Comparison of ENCODE assay signal across 9 cellular contexts in the genomic region with DNA sequence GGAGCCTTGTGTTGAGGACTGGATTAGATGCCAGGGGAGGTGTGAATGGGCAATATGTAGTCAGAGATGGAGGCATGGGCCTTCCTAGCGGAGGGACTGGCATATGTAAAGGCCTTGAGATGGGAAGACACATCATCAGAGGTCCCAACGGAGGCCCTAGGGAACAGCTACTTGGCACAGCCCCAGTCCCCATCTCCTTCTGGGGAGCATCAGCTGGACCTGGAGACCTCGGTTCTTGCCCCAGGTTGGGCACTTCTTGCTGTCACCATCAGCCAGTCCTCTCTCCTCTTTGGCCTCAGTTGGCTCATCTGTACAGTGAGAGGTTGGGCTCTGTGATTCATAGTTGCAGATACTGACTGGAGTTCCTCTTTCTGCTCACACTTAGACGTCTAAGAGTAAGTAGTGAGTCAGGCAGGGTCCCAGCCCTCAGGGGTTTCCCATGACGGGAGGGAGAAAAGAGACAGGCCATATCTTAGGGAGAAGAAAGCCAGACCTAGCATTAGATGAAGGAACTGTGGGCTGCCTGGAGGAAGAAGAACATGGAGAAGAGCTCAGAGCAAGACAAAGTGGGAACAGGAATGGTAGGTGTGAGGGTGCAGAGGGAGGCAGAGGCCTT. TPM values are rescaled to one million over a fixed set of nuclear protein-coding genes. Genes with fewer than 3 reads are reported as not detected.
DNase-seq lines count a peak whose midpoint lies in the region; ATAC-seq and TF ChIP-seq lines count a peak whose summit lies in the region.
"Had no signal": no experiment of that assay in that cellular context is flagged by ENCODE, and none has a peak within 500 bp of the region (broad histone marks: within the 10 kb centered on the region; RNA-seq: fewer than 3 reads in every experiment).

No MANE protein-coding gene starts in this region.

- H3K36me3 Mint-ChIP-seq in activated T-helper 1 cell treated with anti-CD3 and anti-CD28 coated beads, Interleukin-12 subunit alpha, Interleukin-12 subunit beta, Interleukin-2, Interleukin-4 antibody, amounts not matched to agents 30 ng/mL and 10 ng/mL and 1 ng/mL, durations not matched to agents 14 hours and 24 hours and 36 hours (ENCODE audit: low read depth), result peaks cover 2% of the 10 kb centered on the region
- H3K36me3 Mint-ChIP-seq: immature natural killer cell had no signal

- H4K20me1 ChIP-seq in OCI-LY3 (ENCODE audit: insufficient read depth, low read length), result peaks cover 5% of the 10 kb centered on the region

- DNase-seq in activated CD4-positive, alpha-beta T cell treated with anti-CD3 and anti-CD28 coated beads for 48 hours, result peak; percentile 65
- DNase-seq in activated CD4-positive, alpha-beta T cell treated with anti-CD3 and anti-CD28 coated beads, Interleukin-2, amount 50 U/mL, for 4 hours, result no peak
- DNase-seq in cardiac fibroblast (ENCODE audit: low read depth in 2 of 2) (peak; percentile 54 to 78), mesenteric fat pad (ENCODE audit: low spot score) (no peak)
- peak; percentile 66 for DNase-seq in stimulated activated CD4-positive, alpha-beta T cell treated with anti-CD3 and anti-CD28 coated beads, Interleukin-1b, Interleukin-23, amount 100 ng/mL, for 48 hours
- no peak for DNase-seq in activated T-helper 1 cell treated with anti-CD3 and anti-CD28 coated beads, Interleukin-12 subunit alpha, Interleukin-12 subunit beta, Interleukin-2, Interleukin-4 antibody, amounts not matched to agents 30 ng/mL and 10 ng/mL and 1 ng/mL, durations not matched to agents 14 hours and 24 hours and 36 hours (ENCODE audit: low spot score)
- DNase-seq: immature natural killer cell had no signal

- no peak overlapping the region for H3K4me3 Mint-ChIP-seq in activated T-helper 1 cell treated with anti-CD3 and anti-CD28 coated beads, Interleukin-12 subunit alpha, Interleukin-12 subunit beta, Interleukin-2, Interleukin-4 antibody, amounts not matched to agents 30 ng/mL and 10 ng/mL and 1 ng/mL, durations not matched to agents 14 hours and 24 hours and 36 hours
- H3K4me3 Mint-ChIP-seq: immature natural killer cell had no signal

- intact Hi-C loops in activated T-helper 1 cell treated with anti-CD3 and anti-CD28 coated beads, Interleukin-12 subunit alpha, Interleukin-12 subunit beta, Interleukin-2, Interleukin-4 antibody, amounts not matched to agents 30 ng/mL and 10 ng/mL and 1 ng/mL, durations not matched to agents 14 hours and 24 hours and 36 hours (cut with micrococcal nuclease), result loop anchor here (10.0 kb wide), 1 partner anchor 405 kb away; the partner anchor contains the start of gene PTP4A2

- H3K9me3 Mint-ChIP-seq in activated T-helper 1 cell treated with anti-CD3 and anti-CD28 coated beads, Interleukin-12 subunit alpha, Interleukin-12 subunit beta, Interleukin-2, Interleukin-4 antibody, amounts not matched to agents 30 ng/mL and 10 ng/mL and 1 ng/mL, durations not matched to agents 14 hours and 24 hours and 36 hours, result no peaks in the 10 kb centered on the region
- H3K9me3 Mint-ChIP-seq: immature natural killer cell had no signal

- H3K4me1 Mint-ChIP-seq in activated T-helper 1 cell treated with anti-CD3 and anti-CD28 coated beads, Interleukin-12 subunit alpha, Interleukin-12 subunit beta, Interleukin-2, Interleukin-4 antibody, amounts not matched to agents 30 ng/mL and 10 ng/mL and 1 ng/mL, durations not matched to agents 14 hours and 24 hours and 36 hours (ENCODE audit: low read depth), result peaks cover 46% of the 10 kb centered on the region

- H3K9me3 ChIP-seq in OCI-LY3 (ENCODE audit: insufficient read depth, low read length), result no peaks in the 10 kb centered on the region

- H3K27ac Mint-ChIP-seq in activated T-helper 1 cell treated with anti-CD3 and anti-CD28 coated beads, Interleukin-12 subunit alpha, Interleukin-12 subunit beta, Interleukin-2, Interleukin-4 antibody, amounts not matched to agents 30 ng/mL and 10 ng/mL and 1 ng/mL, durations not matched to agents 14 hours and 24 hours and 36 hours, result no peak overlapping the region

- H3K4me1 ChIP-seq in OCI-LY3 (ENCODE audit: low read length), result peaks cover 53% of the 10 kb centered on the region

- peaks cover 4% of the 10 kb centered on the region for H3K27me3 Mint-ChIP-seq in activated T-helper 1 cell treated with anti-CD3 and anti-CD28 coated beads, Interleukin-12 subunit alpha, Interleukin-12 subunit beta, Interleukin-2, Interleukin-4 antibody, amounts not matched to agents 30 ng/mL and 10 ng/mL and 1 ng/mL, durations not matched to agents 14 hours and 24 hours and 36 hours (ENCODE audit: insufficient read depth)

- no peak overlapping the region for H3K4me3 ChIP-seq in OCI-LY3 (ENCODE audit: low read length)
- H3K4me3 ChIP-seq in cardiac fibroblast (replicated peaks in 1 of 2; ENCODE audit: low read depth in 2 of 2, low read length in 2 of 2), result no peak overlapping the region

- no peak for ATAC-seq in HG03432 (IDR thresholded peaks at IDR 0.05; ENCODE audit: unreplicated experiment)

- H3K4me2 ChIP-seq in OCI-LY3 (ENCODE audit: low read length), result peak overlapping the region; percentile 48

- H3K79me2 ChIP-seq in OCI-LY3 (ENCODE audit: low read length), result peaks cover 14% of the 10 kb centered on the region

- no peaks in the 10 kb centered on the region for H3K36me3 ChIP-seq in OCI-LY3 (replicated peaks; ENCODE audit: low read depth, low read length)

- no peaks in the 10 kb centered on the region; the same call in 1 of the 2 replicates for H3K27me3 ChIP-seq in OCI-LY3 (ENCODE audit: low read depth, low read length)

- peak overlapping the region; percentile 48 for H3K27ac ChIP-seq in OCI-LY3 (ENCODE audit: low read length)

- TF ChIP-seq CTCF in OCI-LY3 (IDR thresholded peaks at IDR 0.05; ENCODE audit: low read depth, low read length) (no peak), cardiac fibroblast (IDR thresholded peaks at IDR 0.05; ENCODE audit: low read depth, low read length) (no peak)

- no peak overlapping the region; the same call in 1 of the 2 replicates for H3K9ac ChIP-seq in OCI-LY3 (ENCODE audit: low read length)

- H2AFZ ChIP-seq in OCI-LY3 (ENCODE audit: low read depth, low read length), result no peak overlapping the region

RNA-seq across cellular contexts. Expression of gene MARCKSL1, which starts 3.4 kb away (rescaled TPM):
- total RNA-seq in activated T-helper 1 cell treated with anti-CD3 and anti-CD28 coated beads, Interleukin-12 subunit alpha, Interleukin-12 subunit beta, Interleukin-2, Interleukin-4 antibody, amounts not matched to agents 30 ng/mL and 10 ng/mL and 1 ng/mL, durations not matched to agents 14 hours and 24 hours and 36 hours, result 31.6 and 31.8 TPM in 2 replicates
- 51.8 TPM for total RNA-seq in mesenteric fat pad

RNA-seq across cellular contexts. Expression of gene FAM229A, which starts 22.8 kb away (rescaled TPM):
- 4.0 TPM in 2 replicates for total RNA-seq in activated T-helper 1 cell treated with anti-CD3 and anti-CD28 coated beads, Interleukin-12 subunit alpha, Interleukin-12 subunit beta, Interleukin-2, Interleukin-4 antibody, amounts not matched to agents 30 ng/mL and 10 ng/mL and 1 ng/mL, durations not matched to agents 14 hours and 24 hours and 36 hours
- total RNA-seq in mesenteric fat pad, result 6.2 TPM

RNA-seq across cellular contexts. Expression of gene TSSK3, which starts 22.9 kb away (rescaled TPM):
- 0.51 and 1.3 TPM in 2 replicates for total RNA-seq in activated T-helper 1 cell treated with anti-CD3 and anti-CD28 coated beads, Interleukin-12 subunit alpha, Interleukin-12 subunit beta, Interleukin-2, Interleukin-4 antibody, amounts not matched to agents 30 ng/mL and 10 ng/mL and 1 ng/mL, durations not matched to agents 14 hours and 24 hours and 36 hours
- total RNA-seq in mesenteric fat pad, result 1.2 TPM

RNA-seq across cellular contexts. Expression of gene HDAC1, which starts 47.6 kb away (rescaled TPM):
- total RNA-seq in activated T-helper 1 cell treated with anti-CD3 and anti-CD28 coated beads, Interleukin-12 subunit alpha, Interleukin-12 subunit beta, Interleukin-2, Interleukin-4 antibody, amounts not matched to agents 30 ng/mL and 10 ng/mL and 1 ng/mL, durations not matched to agents 14 hours and 24 hours and 36 hours, result 177 and 179 TPM in 2 replicates
- total RNA-seq in mesenteric fat pad, result 32.3 TPM

RNA-seq across cellular contexts. Expression of gene BSDC1, which starts 54.8 kb away (rescaled TPM):
- 48.8 and 50.3 TPM in 2 replicates for total RNA-seq in activated T-helper 1 cell treated with anti-CD3 and anti-CD28 coated beads, Interleukin-12 subunit alpha, Interleukin-12 subunit beta, Interleukin-2, Interleukin-4 antibody, amounts not matched to agents 30 ng/mL and 10 ng/mL and 1 ng/mL, durations not matched to agents 14 hours and 24 hours and 36 hours
- 63.2 TPM for total RNA-seq in mesenteric fat pad

Comparison
In these comparisons a context has a peak if more than half of its experiments do, and no peak if none do; other contexts are left out.
1. DNase-seq: peak in activated CD4-positive, alpha-beta T cell treated with anti-CD3 and anti-CD28 coated beads for 48 hours (single experiment), cardiac fibroblast (2 of 2) and stimulated activated CD4-positive, alpha-beta T cell treated with anti-CD3 and anti-CD28 coated beads, Interleukin-1b, Interleukin-23, amount 100 ng/mL, for 48 hours (single experiment); none in activated CD4-positive, alpha-beta T cell treated with anti-CD3 and anti-CD28 coated beads, Interleukin-2, amount 50 U/mL, for 4 hours (0 of 2), activated T-helper 1 cell treated with anti-CD3 and anti-CD28 coated beads, Interleukin-12 subunit alpha, Interleukin-12 subunit beta, Interleukin-2, Interleukin-4 antibody, amounts not matched to agents 30 ng/mL and 10 ng/mL and 1 ng/mL, durations not matched to agents 14 hours and 24 hours and 36 hours (single experiment) and mesenteric fat pad (single experiment).